24 cellular contexts compared by ENCODE assay signal in genomic region chr4:4735870-4736269, GRCh38.
DNase-seq lines count a peak whose midpoint lies in the region; ATAC-seq, FAIRE-seq and TF ChIP-seq lines count a peak whose summit lies in the region.
"Had no signal": no experiment of that assay in that cellular context is flagged by ENCODE, and none has a peak within 500 bp of the region (broad histone marks: within the 10 kb centered on the region; RNA-seq: fewer than 3 reads in every experiment).

No MANE protein-coding gene starts in this region.

- H3K9me3 ChIP-seq in GM23248 (ENCODE audit: low read depth) (no peaks in the 10 kb centered on the region), astrocyte (ENCODE audit: insufficient read depth, low read depth, low read length) (no peaks in the 10 kb centered on the region), sigmoid colon (no peaks in the 10 kb centered on the region)
- H3K9me3 ChIP-seq: body of pancreas, thyroid gland had no signal

- H3K4me3 ChIP-seq in GM23248 (no peak overlapping the region), astrocyte (ENCODE audit: insufficient read depth, low read depth, low read length) (no peak overlapping the region), sigmoid colon (no peak overlapping the region)
- H3K4me3 ChIP-seq: body of pancreas, thyroid gland had no signal

- peaks cover 2% of the 10 kb centered on the region for H3K9me3 Mint-ChIP-seq in astrocyte (ENCODE audit: unreplicated experiment)
- H3K9me3 Mint-ChIP-seq: H9, natural killer cell had no signal

- H3K4me2 ChIP-seq in GM23248 (ENCODE audit: unreplicated experiment) (no peak overlapping the region), astrocyte (ENCODE audit: low read length) (no peak overlapping the region)

- no peaks in the 10 kb centered on the region for H3K9me2 ChIP-seq in GM23248 (ENCODE audit: insufficient read depth)

- DNase-seq in GM23248 (peak; percentile 28), astrocyte (ENCODE audit: low read depth) (peak; percentile 6), globus pallidus (ENCODE audit: low spot score) (peak; percentile 2), sigmoid colon (peak; percentile 57), NCI-H345 treated with DMSO at 0.1 percent for 48 hours (lab: John Stamatoyannopoulos, UW; ENCODE audit: unreplicated experiment) (no peak), germinal center (ENCODE audit: low spot score) (no peak)
- DNase-seq: activated naive CD4-positive, alpha-beta T cell treated with anti-CD3 and anti-CD28 coated beads, Interleukin-2, amount 10 ng/mL, durations not matched to agents 7 days and 5 days; activated T-cell treated with anti-CD3 and anti-CD28 coated beads, Interleukin-2, amount 50 U/mL, for 48 hours; body of pancreas; DMS79; foreskin melanocyte; H9; KG1; mesendoderm; natural killer cell; NCI-H1048; NCI-H2029; NCI-H510A treated with DMSO at 0.1 percent for 48 hours; thyroid gland had no signal

- 57 to 60% methylated on average over 6 of the region's 6 CpGs for WGBS in GM23248 (ENCODE audit: low coverage in 1 of 2, low lambda C conversion rate in 2 of 2, missing lambda C conversion rate in 2 of 2), 2 experiments
- WGBS in sigmoid colon, 2 donors: 66 to 79% methylated on average over 6 of the region's 6 CpGs

- peaks cover 22% of the 10 kb centered on the region for H3K27me3 Mint-ChIP-seq in astrocyte (ENCODE audit: low read depth, unreplicated experiment)
- H3K27me3 Mint-ChIP-seq: activated naive CD4-positive, alpha-beta T cell treated with anti-CD3 and anti-CD28 coated beads, Interleukin-2, amount 10 ng/mL, durations not matched to agents 7 days and 5 days; stimulated activated memory B cell treated with anti-CD40 and anti-IgM and Interleukin-4, amounts not matched to agents 10 μg/mL and 1 μg/mL and 100 μg/mL, for 72 hours had no signal

- FAIRE-seq in astrocyte (lab: Jason Lieb, UNC): no peak
- FAIRE-seq: colon had no signal

- H3K27ac ChIP-seq in GM23248 (no peak overlapping the region), astrocyte (ENCODE audit: low read depth, low read length) (no peak overlapping the region), sigmoid colon (no peak overlapping the region)
- H3K27ac ChIP-seq: body of pancreas, RWPE1, thyroid gland had no signal

- H3K79me2 ChIP-seq in GM23248 (ENCODE audit: insufficient read depth): no peaks in the 10 kb centered on the region
- no peaks in the 10 kb centered on the region for H3K79me2 ChIP-seq in astrocyte (ENCODE audit: insufficient read depth, low read length)

- H3K4me1 ChIP-seq in GM23248 (ENCODE audit: insufficient read depth) (no peaks in the 10 kb centered on the region), astrocyte (ENCODE audit: insufficient read depth, low read length) (no peaks in the 10 kb centered on the region), sigmoid colon (peaks cover 0 to 11% (median 5%) of the 10 kb centered on the region in 4 donors)
- H3K4me1 ChIP-seq: body of pancreas, thyroid gland had no signal

- H3K4me1 Mint-ChIP-seq in astrocyte (ENCODE audit: low read depth, unreplicated experiment): no peaks in the 10 kb centered on the region
- H3K4me1 Mint-ChIP-seq: activated naive CD4-positive, alpha-beta T cell treated with anti-CD3 and anti-CD28 coated beads, Interleukin-2, amount 10 ng/mL, durations not matched to agents 7 days and 5 days; natural killer cell; stimulated activated memory B cell treated with anti-CD40 and anti-IgM and Interleukin-4, amounts not matched to agents 10 μg/mL and 1 μg/mL and 100 μg/mL, for 72 hours had no signal

- no peaks in the 10 kb centered on the region for H3K36me3 Mint-ChIP-seq in astrocyte (ENCODE audit: low read depth, unreplicated experiment)
- H3K36me3 Mint-ChIP-seq: activated naive CD4-positive, alpha-beta T cell treated with anti-CD3 and anti-CD28 coated beads, Interleukin-2, amount 10 ng/mL, durations not matched to agents 7 days and 5 days; natural killer cell had no signal

- peaks cover 8% of the 10 kb centered on the region; the same call in 1 of the 2 replicates for H3K27me3 ChIP-seq in GM23248 (replicated peaks; ENCODE audit: insufficient read depth)
- H3K27me3 ChIP-seq in astrocyte (ENCODE audit: insufficient read depth, low read length): peaks cover 11% of the 10 kb centered on the region
- no peaks in the 10 kb centered on the region for H3K27me3 ChIP-seq in sigmoid colon
- H3K27me3 ChIP-seq: body of pancreas, thyroid gland had no signal

- H3K4me3 Mint-ChIP-seq in astrocyte (ENCODE audit: unreplicated experiment): no peak overlapping the region
- H3K4me3 Mint-ChIP-seq: activated naive CD4-positive, alpha-beta T cell treated with anti-CD3 and anti-CD28 coated beads, Interleukin-2, amount 10 ng/mL, durations not matched to agents 7 days and 5 days; H9; natural killer cell; stimulated activated memory B cell treated with anti-CD40 and anti-IgM and Interleukin-4, amounts not matched to agents 10 μg/mL and 1 μg/mL and 100 μg/mL, for 72 hours had no signal

- TF ChIP-seq EP300 in sigmoid colon (IDR thresholded peaks at IDR 0.05): no peak

- no peak for TF ChIP-seq CTCF in astrocyte (IDR thresholded peaks at IDR 0.05; ENCODE audit: insufficient read depth, low read depth, low read length)
- no peak for TF ChIP-seq CTCF in sigmoid colon (IDR thresholded peaks at IDR 0.05)

- H3K9ac ChIP-seq in GM23248: no peak overlapping the region
- no peak overlapping the region for H3K9ac ChIP-seq in astrocyte (ENCODE audit: low read length)

- TF ChIP-seq POLR2A in sigmoid colon (IDR thresholded peaks at IDR 0.05): no peak

- ATAC-seq in GM19324 (IDR thresholded peaks at IDR 0.05; ENCODE audit: low FRiP score, unreplicated experiment): no peak
- ATAC-seq: activated CD4-positive, CD25-positive, alpha-beta regulatory T cell treated with anti-CD3 and anti-CD28 coated beads, Interleukin-2, amount 50 U/mL, for 24 hours; body of pancreas; natural killer cell; stimulated activated memory B cell treated with anti-CD40 and anti-IgM and Interleukin-4, amounts not matched to agents 10 μg/mL and 1 μg/mL and 100 μg/mL, for 72 hours had no signal

- H2AFZ ChIP-seq in GM23248 (no peak overlapping the region), astrocyte (ENCODE audit: low read depth, low read length) (no peak overlapping the region)

- in situ Hi-C loops in GM23248 (cut with MboI): no loop called here

- no peak overlapping the region for H3K27ac Mint-ChIP-seq in astrocyte (ENCODE audit: unreplicated experiment)
- H3K27ac Mint-ChIP-seq: activated naive CD4-positive, alpha-beta T cell treated with anti-CD3 and anti-CD28 coated beads, Interleukin-2, amount 10 ng/mL, durations not matched to agents 7 days and 5 days; H9; natural killer cell; stimulated activated memory B cell treated with anti-CD40 and anti-IgM and Interleukin-4, amounts not matched to agents 10 μg/mL and 1 μg/mL and 100 μg/mL, for 72 hours had no signal

- no peaks in the 10 kb centered on the region for H3F3A ChIP-seq in GM23248 (ENCODE audit: insufficient read depth)

- intact Hi-C loops in sigmoid colon (cut with DNase I): no loop called here

- no peaks in the 10 kb centered on the region for H3K36me3 ChIP-seq in GM23248 (ENCODE audit: low read depth)
- H3K36me3 ChIP-seq in astrocyte (ENCODE audit: insufficient read depth, low read length): no peaks in the 10 kb centered on the region
- H3K36me3 ChIP-seq in sigmoid colon: no peaks in the 10 kb centered on the region
- H3K36me3 ChIP-seq: thyroid gland had no signal

- H4K20me1 ChIP-seq in GM23248 (ENCODE audit: insufficient read depth): no peaks in the 10 kb centered on the region
- no peaks in the 10 kb centered on the region for H4K20me1 ChIP-seq in astrocyte (ENCODE audit: insufficient read depth, low read length)

Comparison
In these comparisons a context has a peak if more than half of its experiments do, and no peak if none do; other contexts are left out.
1. DNase-seq: peak in GM23248 (single experiment), astrocyte (single experiment), globus pallidus (single experiment) and sigmoid colon (single experiment); none in NCI-H345 treated with DMSO at 0.1 percent for 48 hours (single experiment) and germinal center (single experiment).